Comparison of ENCODE assay signal across 1 cellular context in the genomic region with DNA sequence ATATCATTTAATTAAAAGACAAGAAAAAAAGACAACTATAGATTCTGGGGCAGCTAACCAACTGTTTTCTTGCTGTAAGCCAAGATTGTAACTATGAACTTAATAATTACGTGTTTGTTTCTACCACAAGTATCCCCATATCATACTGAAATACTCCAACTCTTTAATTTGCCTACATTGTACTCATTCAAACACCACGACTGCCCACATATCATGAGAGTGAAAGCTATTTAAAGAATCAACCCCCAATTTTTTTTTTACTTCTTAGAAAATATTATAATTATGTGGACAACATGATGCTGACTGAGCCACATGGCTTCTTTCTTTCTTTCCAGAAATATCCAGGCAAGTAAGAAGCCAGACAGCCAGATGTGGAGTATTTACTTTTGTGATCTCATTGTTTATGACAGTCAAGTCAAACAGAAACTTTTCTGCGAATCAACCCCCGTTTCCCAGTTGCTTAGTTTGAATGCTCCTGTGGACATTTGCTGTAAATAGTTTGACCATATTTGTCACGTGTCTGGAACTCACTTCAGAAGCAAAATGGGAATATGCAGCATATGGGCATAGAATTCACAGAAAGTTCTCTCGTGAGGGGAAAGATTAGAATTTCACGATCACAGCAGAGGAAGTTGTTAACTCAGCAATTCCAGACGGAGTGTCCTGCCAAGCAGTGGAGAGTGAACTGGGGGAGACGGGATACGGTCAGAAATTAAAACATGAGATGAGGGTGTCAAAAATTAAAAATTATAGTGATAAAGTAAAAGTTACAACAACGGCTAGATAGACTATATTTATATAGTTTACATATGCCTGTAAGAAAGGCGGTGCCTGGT.
TF ChIP-seq lines count a peak whose summit lies in the region.

No MANE protein-coding gene starts in this region.

TF ChIP-seq in A549, 52 proteins besides CTCF, POLR2A, EP300 and RAD21 (continued from another document):
- TF ChIP-seq, protein P1, sequence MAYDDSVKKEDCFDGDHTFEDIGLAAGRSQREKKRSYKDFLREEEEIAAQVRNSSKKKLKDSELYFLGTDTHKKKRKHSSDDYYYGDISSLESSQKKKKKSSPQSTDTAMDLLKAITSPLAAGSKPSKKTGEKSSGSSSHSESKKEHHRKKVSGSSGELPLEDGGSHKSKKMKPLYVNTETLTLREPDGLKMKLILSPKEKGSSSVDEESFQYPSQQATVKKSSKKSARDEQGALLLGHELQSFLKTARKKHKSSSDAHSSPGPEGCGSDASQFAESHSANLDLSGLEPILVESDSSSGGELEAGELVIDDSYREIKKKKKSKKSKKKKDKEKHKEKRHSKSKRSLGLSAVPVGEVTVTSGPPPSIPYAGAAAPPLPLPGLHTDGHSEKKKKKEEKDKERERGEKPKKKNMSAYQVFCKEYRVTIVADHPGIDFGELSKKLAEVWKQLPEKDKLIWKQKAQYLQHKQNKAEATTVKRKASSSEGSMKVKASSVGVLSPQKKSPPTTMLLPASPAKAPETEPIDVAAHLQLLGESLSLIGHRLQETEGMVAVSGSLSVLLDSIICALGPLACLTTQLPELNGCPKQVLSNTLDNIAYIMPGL (CRISPR knock-in tag; IDR thresholded peaks at IDR 0.05; ENCODE audit: borderline replicate concordance): no peak
- TF ChIP-seq GATA3 (IDR thresholded peaks at IDR 0.05; ENCODE audit: borderline replicate concordance) (no peak), RCOR1 (IDR thresholded peaks at IDR 0.05; ENCODE audit: low read depth, low read length) (no peak)
- TF ChIP-seq, protein P2, sequence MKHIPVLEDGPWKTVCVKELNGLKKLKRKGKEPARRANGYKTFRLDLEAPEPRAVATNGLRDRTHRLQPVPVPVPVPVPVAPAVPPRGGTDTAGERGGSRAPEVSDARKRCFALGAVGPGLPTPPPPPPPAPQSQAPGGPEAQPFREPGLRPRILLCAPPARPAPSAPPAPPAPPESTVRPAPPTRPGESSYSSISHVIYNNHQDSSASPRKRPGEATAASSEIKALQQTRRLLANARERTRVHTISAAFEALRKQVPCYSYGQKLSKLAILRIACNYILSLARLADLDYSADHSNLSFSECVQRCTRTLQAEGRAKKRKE (CRISPR knock-in tag; IDR thresholded peaks at IDR 0.05; ENCODE audit: low read depth): no peak
